Comparison of ENCODE assay signal across 10 cellular contexts in the genomic region with DNA sequence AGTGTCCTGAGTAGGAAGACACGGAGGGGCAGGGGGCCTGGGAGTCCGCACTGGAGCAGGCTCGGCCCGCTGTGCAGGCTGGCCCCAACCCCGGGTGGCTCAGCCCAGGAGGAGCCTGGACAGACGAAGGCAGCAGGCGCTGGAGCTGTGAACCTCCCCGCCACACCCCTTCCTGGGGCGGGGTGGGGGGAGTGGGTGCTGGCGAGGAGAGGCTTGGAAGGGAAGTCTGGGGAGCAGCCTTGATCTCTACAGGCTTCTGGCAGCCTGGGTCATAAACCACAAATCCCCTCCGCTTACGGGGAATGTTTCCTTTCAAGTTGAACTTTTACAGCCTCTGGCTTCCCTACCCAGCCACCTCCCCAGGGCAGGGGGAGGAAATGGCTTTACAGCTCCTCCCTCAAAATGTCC. TPM values are rescaled to one million over a fixed set of nuclear protein-coding genes. Genes with fewer than 3 reads are reported as not detected.
DNase-seq lines count a peak whose midpoint lies in the region; ATAC-seq, FAIRE-seq and TF ChIP-seq lines count a peak whose summit lies in the region.
"Had no signal": no experiment of that assay in that cellular context is flagged by ENCODE, and none has a peak within 500 bp of the region (broad histone marks: within the 10 kb centered on the region; RNA-seq: fewer than 3 reads in every experiment).

No MANE protein-coding gene starts in this region.

- POLR2A ChIA-PET in HEK293 (lab: Yijun Ruan, JAX), result no interaction called here

- CTCF ChIA-PET in HEK293 (lab: Yijun Ruan, JAX), result interaction anchor here (0.6 to 4.0 kb wide), 2 partner anchors 19 to 21 kb away, joined by 3 to 22 read pairs; a partner anchor contains a TSS

- DNase-seq in SKM-1 (lab: John Stamatoyannopoulos, UW; ENCODE audit: unreplicated experiment), result peak; percentile 19
- peak; percentile 47 to 75 (median 57) for DNase-seq in right cardiac atrium
- DNase-seq in small intestine, result peak; percentile 61
- no peak for DNase-seq in BE2C
- DNase-seq: activated T-cell treated with anti-CD3 and anti-CD28 coated beads, Interleukin-2, amount 50 U/mL, for 1 hour had no signal

- no peak overlapping the region for H3K27ac ChIP-seq in HEK293 (ENCODE audit: extremely low read depth, low read depth, low read length)
- no peak overlapping the region for H3K27ac ChIP-seq in right cardiac atrium (ENCODE audit: low read length)
- no peak overlapping the region for H3K27ac ChIP-seq in small intestine (ENCODE audit: low read depth in 1 of 2, low read length in 1 of 2)
- H3K27ac ChIP-seq: SK-N-MC had no signal

- TF ChIP-seq CTCF in HEK293 (tag by site-specific recombination; IDR thresholded peaks at IDR 0.05), result no peak
- no peak for TF ChIP-seq CTCF in BE2C (IDR thresholded peaks at IDR 0.05; ENCODE audit: low read depth, low read length)

- H3K27me3 ChIP-seq in right cardiac atrium (ENCODE audit: control insufficient read depth, insufficient read depth) (no peaks in the 10 kb centered on the region), small intestine (ENCODE audit: control insufficient read depth in 2 of 2, insufficient read depth in 2 of 2, low read length in 2 of 2) (peaks cover 13 to 22% of the 10 kb centered on the region in 2 donors), BE2C (peaks cover 35% of the 10 kb centered on the region)

- 12% methylated on average over 12 of the region's 12 CpGs for WGBS in right cardiac atrium
- WGBS in small intestine, 3 donors, result 2 to 6% (median 6%) methylated on average over 12 of the region's 12 CpGs

- H3K4me3 ChIP-seq in HEK293 (ENCODE audit: low read depth, low read length) (no peak overlapping the region), right cardiac atrium (ENCODE audit: low read length) (no peak overlapping the region), small intestine (ENCODE audit: low read depth in 1 of 2, low read length in 2 of 2) (no peak overlapping the region), BE2C (ENCODE audit: low read depth, low read length) (no peak overlapping the region)
- H3K4me3 ChIP-seq: SK-N-MC had no signal

- H3K4me1 ChIP-seq in HEK293 (ENCODE audit: control insufficient read depth, insufficient read depth, low read length), result no peaks in the 10 kb centered on the region
- peaks cover 3% of the 10 kb centered on the region for H3K4me1 ChIP-seq in right cardiac atrium (ENCODE audit: control insufficient read depth, insufficient read depth, low read length)
- no peaks in the 10 kb centered on the region for H3K4me1 ChIP-seq in small intestine (ENCODE audit: control insufficient read depth in 2 of 2, insufficient read depth in 1 of 2, low read depth in 1 of 2, low read length in 1 of 2)
- peaks cover 16% of the 10 kb centered on the region for H3K4me1 ChIP-seq in BE2C

- FAIRE-seq in small intestine (lab: Jason Lieb, UNC), result no peak
- FAIRE-seq: GM12892 had no signal

- H3K36me3 ChIP-seq in HEK293 (ENCODE audit: control insufficient read depth in 2 of 2, insufficient read depth in 1 of 2, low read length in 2 of 2) (no peaks in the 10 kb centered on the region), small intestine (ENCODE audit: control insufficient read depth in 2 of 2, insufficient read depth in 2 of 2, low read length in 2 of 2) (no peaks in the 10 kb centered on the region), BE2C (no peaks in the 10 kb centered on the region)

- intact Hi-C loops in right cardiac atrium (cut with DNase I), result no loop called here

- ATAC-seq in right cardiac atrium, result peak; percentile 54 to 70
- no peak for ATAC-seq in HG03135 (IDR thresholded peaks at IDR 0.05; ENCODE audit: unreplicated experiment)
- ATAC-seq in GM19452 (IDR thresholded peaks at IDR 0.05; ENCODE audit: unreplicated experiment), result no peak

- no peaks in the 10 kb centered on the region for H3K9me3 ChIP-seq in HEK293 (ENCODE audit: control insufficient read depth, insufficient read depth, low read depth, low read length)
- H3K9me3 ChIP-seq in right cardiac atrium (ENCODE audit: control insufficient read depth, low read length), result no peaks in the 10 kb centered on the region
- no peaks in the 10 kb centered on the region for H3K9me3 ChIP-seq in small intestine (ENCODE audit: control insufficient read depth, low read depth)
- H3K9me3 ChIP-seq in BE2C, result no peaks in the 10 kb centered on the region

TF ChIP-seq in HEK293, 187 proteins besides CTCF, POLR2A, EP300 and RAD21 (continues in another document):
- no peak for TF ChIP-seq ZNF585B (tag by site-specific recombination; IDR thresholded peaks at IDR 0.05)
- TF ChIP-seq, protein P1, sequence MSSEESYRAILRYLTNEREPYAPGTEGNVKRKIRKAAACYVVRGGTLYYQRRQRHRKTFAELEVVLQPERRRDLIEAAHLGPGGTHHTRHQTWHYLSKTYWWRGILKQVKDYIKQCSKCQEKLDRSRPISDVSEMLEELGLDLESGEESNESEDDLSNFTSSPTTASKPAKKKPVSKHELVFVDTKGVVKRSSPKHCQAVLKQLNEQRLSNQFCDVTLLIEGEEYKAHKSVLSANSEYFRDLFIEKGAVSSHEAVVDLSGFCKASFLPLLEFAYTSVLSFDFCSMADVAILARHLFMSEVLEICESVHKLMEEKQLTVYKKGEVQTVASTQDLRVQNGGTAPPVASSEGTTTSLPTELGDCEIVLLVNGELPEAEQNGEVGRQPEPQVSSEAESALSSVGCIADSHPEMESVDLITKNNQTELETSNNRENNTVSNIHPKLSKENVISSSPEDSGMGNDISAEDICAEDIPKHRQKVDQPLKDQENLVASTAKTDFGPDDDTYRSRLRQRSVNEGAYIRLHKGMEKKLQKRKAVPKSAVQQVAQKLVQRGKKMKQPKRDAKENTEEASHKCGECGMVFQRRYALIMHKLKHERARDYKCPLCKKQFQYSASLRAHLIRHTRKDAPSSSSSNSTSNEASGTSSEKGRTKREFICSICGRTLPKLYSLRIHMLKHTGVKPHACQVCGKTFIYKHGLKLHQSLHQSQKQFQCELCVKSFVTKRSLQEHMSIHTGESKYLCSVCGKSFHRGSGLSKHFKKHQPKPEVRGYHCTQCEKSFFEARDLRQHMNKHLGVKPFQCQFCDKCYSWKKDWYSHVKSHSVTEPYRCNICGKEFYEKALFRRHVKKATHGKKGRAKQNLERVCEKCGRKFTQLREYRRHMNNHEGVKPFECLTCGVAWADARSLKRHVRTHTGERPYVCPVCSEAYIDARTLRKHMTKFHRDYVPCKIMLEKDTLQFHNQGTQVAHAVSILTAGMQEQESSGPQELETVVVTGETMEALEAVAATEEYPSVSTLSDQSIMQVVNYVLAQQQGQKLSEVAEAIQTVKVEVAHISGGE (tag by site-specific recombination; conservative IDR thresholded peaks at IDR 0.05; ENCODE audit: low read depth), result no peak
- TF ChIP-seq MZF1 (tag by site-specific recombination; IDR thresholded peaks at IDR 0.05; ENCODE audit: borderline replicate concordance), result peak; percentile 99
- TF ChIP-seq ZBTB8A (tag by site-specific recombination; IDR thresholded peaks at IDR 0.05), result peak; percentile 34; the same call in 1 of the 2 replicates
- TF ChIP-seq, protein P2, sequence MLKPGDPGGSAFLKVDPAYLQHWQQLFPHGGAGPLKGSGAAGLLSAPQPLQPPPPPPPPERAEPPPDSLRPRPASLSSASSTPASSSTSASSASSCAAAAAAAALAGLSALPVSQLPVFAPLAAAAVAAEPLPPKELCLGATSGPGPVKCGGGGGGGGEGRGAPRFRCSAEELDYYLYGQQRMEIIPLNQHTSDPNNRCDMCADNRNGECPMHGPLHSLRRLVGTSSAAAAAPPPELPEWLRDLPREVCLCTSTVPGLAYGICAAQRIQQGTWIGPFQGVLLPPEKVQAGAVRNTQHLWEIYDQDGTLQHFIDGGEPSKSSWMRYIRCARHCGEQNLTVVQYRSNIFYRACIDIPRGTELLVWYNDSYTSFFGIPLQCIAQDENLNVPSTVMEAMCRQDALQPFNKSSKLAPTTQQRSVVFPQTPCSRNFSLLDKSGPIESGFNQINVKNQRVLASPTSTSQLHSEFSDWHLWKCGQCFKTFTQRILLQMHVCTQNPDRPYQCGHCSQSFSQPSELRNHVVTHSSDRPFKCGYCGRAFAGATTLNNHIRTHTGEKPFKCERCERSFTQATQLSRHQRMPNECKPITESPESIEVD (tag by site-specific recombination; IDR thresholded peaks at IDR 0.05), result no peak
- peak; percentile 61; the same call in 1 of the 2 replicates for TF ChIP-seq ZNF10 (tag by site-specific recombination; IDR thresholded peaks at IDR 0.05)
- TF ChIP-seq ZNF423 (tag by site-specific recombination; IDR thresholded peaks at IDR 0.05), result peak; percentile 88
- no peak for TF ChIP-seq ZNF221 (tag by site-specific recombination; IDR thresholded peaks at IDR 0.05; ENCODE audit: borderline replicate concordance)
- peak; percentile 94 for TF ChIP-seq ZIC2 (tag by site-specific recombination; IDR thresholded peaks at IDR 0.05)
- TF ChIP-seq KLF16 (tag by site-specific recombination; IDR thresholded peaks at IDR 0.05), result 0 out of 2 replicates have a peak, but pooled peaks have one; percentile 33
- TF ChIP-seq ZNF335 (tag by site-specific recombination; conservative IDR thresholded peaks at IDR 0.05), result peak; percentile 62
- no peak for TF ChIP-seq ZFP41 (tag by site-specific recombination; IDR thresholded peaks at IDR 0.05; ENCODE audit: borderline replicate concordance)
- peak; percentile 32; the same call in 1 of the 2 replicates for TF ChIP-seq ZNF660 (tag by site-specific recombination; IDR thresholded peaks at IDR 0.05)
- TF ChIP-seq ZNF560 (tag by site-specific recombination; IDR thresholded peaks at IDR 0.05; ENCODE audit: borderline replicate concordance), result no peak
- no peak for TF ChIP-seq ZNF132 (tag by site-specific recombination; IDR thresholded peaks at IDR 0.05; ENCODE audit: borderline replicate concordance)
- peak; percentile 75 for TF ChIP-seq ZBTB17 (tag by site-specific recombination; IDR thresholded peaks at IDR 0.05)
- TF ChIP-seq ZNF473 (tag by site-specific recombination; IDR thresholded peaks at IDR 0.05), result no peak
- peak; percentile 21; the same call in 1 of the 2 replicates for TF ChIP-seq ZBTB20 (tag by site-specific recombination; IDR thresholded peaks at IDR 0.05)
- TF ChIP-seq KLF10 (tag by site-specific recombination; IDR thresholded peaks at IDR 0.05), result peak; percentile 44; the same call in 1 of the 2 replicates
- TF ChIP-seq FEZF1 (tag by site-specific recombination; IDR thresholded peaks at IDR 0.05), result peak; percentile 51; the same call in 1 of the 2 replicates
- peak; percentile 86 for TF ChIP-seq ZNF341 (tag by site-specific recombination; IDR thresholded peaks at IDR 0.05; ENCODE audit: low read depth)
- TF ChIP-seq SP7 (tag by site-specific recombination; IDR thresholded peaks at IDR 0.05), result peak; percentile 82
- no peak for TF ChIP-seq ZNF670 (tag by site-specific recombination; IDR thresholded peaks at IDR 0.05; ENCODE audit: low read depth)

RNA-seq across cellular contexts. Expression of a gene that starts 19.7 kb away (rescaled TPM):
- total RNA-seq in right cardiac atrium, result under 1 TPM in 3 of 4 donors, not detected in 1; 0.14 to 0.26 (median 0.17) TPM
- 0.02 TPM for polyA plus RNA-seq in right cardiac atrium
- under 1 TPM in 1 of 3 donors, not detected in 2; 0.06 TPM for polyA plus RNA-seq in small intestine
- 4.6 TPM for polyA plus RNA-seq in BE2C (2012; ENCODE audit: insufficient read depth, insufficient read length, low read depth)

Comparison
In these comparisons a context has a peak if more than half of its experiments do, and no peak if none do; other contexts are left out.
1. ATAC-seq: peak in right cardiac atrium (2 of 2); none in HG03135 (single experiment) and GM19452 (single experiment).